ENCODE assay signal across 16 cellular contexts in the genomic region with DNA sequence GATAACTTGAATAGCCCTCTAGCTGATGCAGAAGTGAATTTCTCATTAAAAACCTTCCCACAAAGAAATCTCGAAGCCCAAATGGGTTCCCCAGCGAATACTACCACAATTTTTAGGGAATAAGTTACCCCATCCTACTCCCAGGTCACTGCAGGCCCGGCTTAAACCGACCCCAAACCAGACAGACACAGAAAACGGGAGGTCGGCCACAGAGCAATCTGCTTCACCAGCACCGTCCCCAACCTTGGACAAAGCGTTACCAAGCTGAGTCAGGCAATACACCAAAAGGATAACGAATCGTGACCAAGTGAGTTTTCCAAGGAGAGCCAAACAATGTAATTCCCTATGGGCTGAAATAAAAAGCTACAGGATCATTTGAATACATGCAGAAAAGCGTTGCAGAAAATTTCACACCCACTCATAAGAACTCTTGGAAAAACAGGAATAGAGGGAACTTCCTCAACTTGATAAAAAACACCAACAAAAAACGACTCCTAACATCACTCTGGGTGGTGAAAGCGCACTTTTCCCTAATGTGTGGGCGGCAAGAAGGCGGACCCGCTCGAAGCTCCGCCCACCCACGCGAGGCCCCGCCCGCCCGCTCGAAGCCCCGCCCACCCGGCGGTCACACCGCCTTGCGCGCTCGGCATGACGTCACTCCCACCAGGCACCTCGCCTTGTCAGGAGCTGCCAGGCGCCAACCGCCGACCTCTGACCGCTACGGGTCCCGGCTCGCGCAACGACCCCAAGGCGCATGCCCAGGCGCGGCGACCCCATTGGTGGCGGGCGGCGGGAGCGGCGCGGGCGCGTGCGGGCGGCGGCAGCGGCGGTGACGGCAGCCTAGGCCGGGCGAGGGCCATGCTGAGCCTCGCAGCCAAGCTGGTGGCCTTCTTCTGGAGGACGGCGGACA. TPM values are rescaled to one million over a fixed set of nuclear protein-coding genes. Genes with fewer than 3 reads are reported as not detected.
A peak's percentile ranks its signal among the peaks of the same experiment; 100 is the strongest.
DNase-seq lines count a peak whose midpoint lies in the region; ATAC-seq, FAIRE-seq and TF ChIP-seq lines count a peak whose summit lies in the region.
"Had no signal": no experiment of that assay in that cellular context is flagged by ENCODE, and none has a peak within 500 bp of the region (broad histone marks: within the 10 kb centered on the region; RNA-seq: fewer than 3 reads in every experiment).

A gene (plus strand): TSS at position 776 of the 910 bp plus-strand sequence. CDS start 83 bp downstream, at position 859.

- H3K4me1 ChIP-seq in pancreas (no peaks in the 10 kb centered on the region), SJCRH30 (no peaks in the 10 kb centered on the region), PC-3 (ENCODE audit: insufficient read depth, low read length) (no peaks in the 10 kb centered on the region)

- H3K79me2 ChIP-seq in PC-3 (ENCODE audit: low read length) = no peaks in the 10 kb centered on the region

- in situ Hi-C loops in SK-MEL-5 (cut with HindIII; ENCODE audit: low pct_unique_long_range_greater_than_20kb, low sequenced_read_pairs) = no loop called here

- CTCF ChIA-PET in PC-3 (lab: Charles Lee) = no interaction called here

- H3K27ac ChIP-seq in pancreas (no peak within 1 kb of the TSS), SJCRH30 (no peak within 1 kb of the TSS), PC-3 (ENCODE audit: low read length) (no peak within 1 kb of the TSS)

- H2AFZ ChIP-seq in PC-3 (ENCODE audit: low read length) = no peak within 1 kb of the TSS

- no peaks in the 10 kb centered on the region for H3F3A ChIP-seq in PC-3 (ENCODE audit: low read length, unreplicated experiment)

- H3K36me3 Mint-ChIP-seq in activated T-cell treated with anti-CD3 and anti-CD28 coated beads, Interleukin-2, amount 50 U/mL, for 72 hours (ENCODE audit: insufficient read depth in 2 of 2) = peaks cover 11 to 15% of the 10 kb centered on the region in 2 donors

- TF ChIP-seq CTCF in pancreas (IDR thresholded peaks at IDR 0.05) (no peak), PC-3 (conservative IDR thresholded peaks at IDR 0.05; ENCODE audit: low read depth, low read length) (no peak)

- POLR2A ChIA-PET in PC-3 (lab: Charles Lee; ENCODE audit: unreplicated experiment) = interaction anchor here (0.6 kb wide), 1 partner anchor 26 kb away, joined by 14 read pairs; no protein-coding TSS in a partner anchor

- intact Hi-C loops in pancreas (cut with DNase I) = no loop called here
- intact Hi-C loops in PC-3 (cut with micrococcal nuclease) = no loop called here

- H3K27ac Mint-ChIP-seq in activated T-cell treated with anti-CD3 and anti-CD28 coated beads, Interleukin-2, amount 50 U/mL, for 72 hours = no peak within 1 kb of the TSS

- DNase-seq in activated T-cell treated with anti-CD3 and anti-CD28 coated beads for 48 hours (ENCODE audit: low read depth) = peak; percentile 28
- no peak for DNase-seq in activated T-cell treated with anti-CD3 and anti-CD28 coated beads, Interleukin-2, amount 50 U/mL, for 72 hours
- DNase-seq in SK-MEL-5 (ENCODE audit: low read depth, low spot score) = peak; percentile 21
- DNase-seq in fibroblast of the conjunctiva (ENCODE audit: low read depth) = peak; percentile 17
- peak in 4 of 6 donors; percentile 29 to 62 (median 44) for DNase-seq in pancreas
- no peak for DNase-seq in SJCRH30
- DNase-seq in PC-3 = no peak
- DNase-seq: activated CD8-positive, alpha-beta memory T cell treated with anti-CD3 and anti-CD28 coated beads, Interleukin-2, amount 50 U/mL, for 4 hours; DMS153; effector CD4-positive, alpha-beta T cell; NCI-H2107; NCI-H774; occipital lobe; SIG-M5 had no signal

- no peaks in the 10 kb centered on the region for H4K20me1 ChIP-seq in PC-3 (ENCODE audit: low read length)

- no peak within 1 kb of the TSS for H3K9ac ChIP-seq in PC-3 (ENCODE audit: low read length)

- H3K27me3 ChIP-seq in pancreas = peaks cover 0 to 16% (median 0%) of the 10 kb centered on the region in 4 donors
- H3K27me3 ChIP-seq in SJCRH30 = peaks cover 12% of the 10 kb centered on the region
- no peaks in the 10 kb centered on the region for H3K27me3 ChIP-seq in PC-3 (ENCODE audit: low read length)

- H3K4me2 ChIP-seq in PC-3 (ENCODE audit: low read length) = no peak within 1 kb of the TSS

- H3K9me3 ChIP-seq in pancreas = no peaks in the 10 kb centered on the region
- peaks cover 13% of the 10 kb centered on the region for H3K9me3 ChIP-seq in SJCRH30 (replicated peaks)
- no peaks in the 10 kb centered on the region for H3K9me3 ChIP-seq in PC-3 (ENCODE audit: low read length)

- ATAC-seq in activated T-cell treated with anti-CD3 and anti-CD28 coated beads, Interleukin-2, amount 50 U/mL, for 72 hours (replicated peaks in 1 of 2) = no peak
- peak in 3 of 4 donors; percentile 18 to 85 (median 25) for ATAC-seq in pancreas
- no peak for ATAC-seq in PC-3
- ATAC-seq in GM18511 (IDR thresholded peaks at IDR 0.05; ENCODE audit: unreplicated experiment) = no peak

- no TSS peak for BruUV-seq in PC-3 (replicated peaks; lab: Mats Ljungman, UMichigan)

- no peaks in the 10 kb centered on the region for H3K4me1 Mint-ChIP-seq in activated T-cell treated with anti-CD3 and anti-CD28 coated beads, Interleukin-2, amount 50 U/mL, for 72 hours (ENCODE audit: low read depth)

- H3K9me3 Mint-ChIP-seq in activated T-cell treated with anti-CD3 and anti-CD28 coated beads, Interleukin-2, amount 50 U/mL, for 72 hours = peaks cover 6 to 14% of the 10 kb centered on the region in 2 donors

- H3K4me3 ChIP-seq in pancreas = no peak within 1 kb of the TSS
- no peak within 1 kb of the TSS for H3K4me3 ChIP-seq in SJCRH30
- no peak within 1 kb of the TSS for H3K4me3 ChIP-seq in PC-3 (ENCODE audit: low read length)

- WGBS in pancreas, 2 donors = 27 to 30% methylated on average over 65 of the region's 65 CpGs

- no peak within 1 kb of the TSS for H3K4me3 Mint-ChIP-seq in activated T-cell treated with anti-CD3 and anti-CD28 coated beads, Interleukin-2, amount 50 U/mL, for 72 hours

- H3K9me2 ChIP-seq in PC-3 (replicated peaks; ENCODE audit: low read length) = no peaks in the 10 kb centered on the region

- no peak for FAIRE-seq in pancreas (lab: Jason Lieb, UNC)
- FAIRE-seq: TTC549 had no signal

- H3K27me3 Mint-ChIP-seq in activated T-cell treated with anti-CD3 and anti-CD28 coated beads, Interleukin-2, amount 50 U/mL, for 72 hours (ENCODE audit: low read depth) = peaks cover 18% of the 10 kb centered on the region

- no peaks in the 10 kb centered on the region for H3K36me3 ChIP-seq in pancreas
- no peaks in the 10 kb centered on the region for H3K36me3 ChIP-seq in SJCRH30
- H3K36me3 ChIP-seq in PC-3 (ENCODE audit: low read depth, low read length) = no peaks in the 10 kb centered on the region

RNA-seq across cellular contexts. Expression of the gene that starts here (rescaled TPM):
- total RNA-seq in activated T-cell treated with anti-CD3 and anti-CD28 coated beads, Interleukin-2, amount 50 U/mL, for 72 hours = under 1 TPM; 0.25 to 0.36 TPM
- 0.08 TPM in 1 of 2 replicates, not detected in the other for total RNA-seq in SK-MEL-5 (2014; rRNA removed; shearing (Covaris generic))
- polyA plus RNA-seq in SK-MEL-5 (2015; cell fraction: cytosol; rRNA removed) = not detected in 2 replicates
- 1.4 TPM in 1 of 2 replicates, not detected in the other for polyA plus RNA-seq in SK-MEL-5 (2015; cell fraction: nucleus; rRNA removed)
- total RNA-seq in pancreas (1 to 10 TPM in 1 of 6 donors, under 1 TPM in 4, not detected in 1; 0.09 to 1.9 (median 0.26) TPM), PC-3 (2014; rRNA removed) (0.26 and 1.6 TPM in 2 replicates)
- polyA plus RNA-seq in pancreas = under 1 TPM; 0.23 to 0.80 TPM
- total RNA-seq in SJCRH30 (2014; rRNA removed; shearing (Covaris generic)) = not detected in 2 replicates

Comparison
In these comparisons a context has a peak if more than half of its experiments do, and no peak if none do; other contexts are left out.
1. DNase-seq: peak in activated T-cell treated with anti-CD3 and anti-CD28 coated beads for 48 hours (single experiment), SK-MEL-5 (single experiment), fibroblast of the conjunctiva (single experiment) and pancreas (4 of 6); none in activated T-cell treated with anti-CD3 and anti-CD28 coated beads, Interleukin-2, amount 50 U/mL, for 72 hours (0 of 2), SJCRH30 (0 of 2) and PC-3 (single experiment).
2. ATAC-seq: peak in pancreas (3 of 4); none in activated T-cell treated with anti-CD3 and anti-CD28 coated beads, Interleukin-2, amount 50 U/mL, for 72 hours (0 of 2), PC-3 (single experiment) and GM18511 (single experiment).